8 cellular contexts compared by ENCODE assay signal in the genomic region with DNA sequence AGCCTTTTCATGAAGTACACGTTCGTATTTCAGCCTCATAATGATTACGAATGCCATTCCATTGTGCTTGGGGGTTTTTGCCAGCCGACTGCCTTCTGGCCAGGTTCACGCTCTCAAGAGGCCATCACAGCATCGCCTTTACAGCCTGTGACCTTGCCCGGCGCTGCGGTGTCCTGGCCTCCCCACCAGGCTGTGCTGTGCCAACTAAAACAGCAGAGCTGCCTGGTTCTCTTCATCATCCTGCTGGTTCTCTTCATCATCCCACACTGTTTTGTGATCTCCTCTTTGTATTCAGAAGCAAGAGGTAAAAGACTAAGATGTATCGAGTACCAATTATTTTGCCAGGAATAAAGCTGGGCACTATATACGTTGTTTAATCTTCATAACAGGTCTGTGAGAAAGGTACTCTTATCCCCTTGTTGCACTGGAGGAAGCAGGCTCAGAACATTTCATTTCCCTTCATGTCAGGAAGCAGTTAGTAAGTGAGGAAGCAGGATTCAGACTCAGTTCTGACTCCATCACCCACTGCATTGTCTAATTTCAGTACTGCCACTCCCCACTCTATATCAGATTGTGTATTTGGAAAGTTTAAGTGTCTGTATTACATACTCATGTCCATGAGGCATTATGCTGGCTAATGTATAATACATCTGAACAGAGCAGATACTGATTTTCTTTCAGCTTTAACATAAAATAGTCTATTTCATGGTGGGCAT.
A peak's percentile ranks its signal among the peaks of the same experiment; 100 is the strongest.
DNase-seq lines count a peak whose midpoint lies in the region; ATAC-seq and TF ChIP-seq lines count a peak whose summit lies in the region.

No MANE protein-coding gene starts in this region.

- no peaks in the 10 kb centered on the region for H3K9me3 ChIP-seq in Loucy (ENCODE audit: insufficient read depth, low read depth, low read length)
- no peaks in the 10 kb centered on the region for H3K9me3 ChIP-seq in right atrium auricular region

- H3K4me3 ChIP-seq in AG04449 (ENCODE audit: low read depth, low read length), result no peak overlapping the region
- H3K4me3 ChIP-seq in Loucy (ENCODE audit: low read length, poor library complexity, severe bottlenecking), result no peak overlapping the region
- no peak overlapping the region for H3K4me3 ChIP-seq in right atrium auricular region

- H3K4me3 Mint-ChIP-seq in activated T-helper 2 cell treated with anti-CD3 and anti-CD28 coated beads, Interferon-gamma antibody, Interleukin-2, Interleukin-4, amounts not matched to agents 10 μg/mL and 5 μg/mL and 100 μg/mL, durations not matched to agents 14 hours and 24 hours and 36 hours (ENCODE audit: low read depth), result no peak overlapping the region

- no peaks in the 10 kb centered on the region for H3K9me2 ChIP-seq in Loucy (replicated peaks; ENCODE audit: low read depth, low read length)

- H3K4me1 ChIP-seq in Loucy (ENCODE audit: insufficient read depth, low read length, poor library complexity, severe bottlenecking) (peaks cover 10% of the 10 kb centered on the region), right atrium auricular region (peaks cover 0 to 7% of the 10 kb centered on the region in 2 donors)

- H3K79me2 ChIP-seq in Loucy (ENCODE audit: insufficient read depth, low read length), result no peaks in the 10 kb centered on the region

- H3K36me3 Mint-ChIP-seq in activated T-helper 2 cell treated with anti-CD3 and anti-CD28 coated beads, Interferon-gamma antibody, Interleukin-2, Interleukin-4, amounts not matched to agents 10 μg/mL and 5 μg/mL and 100 μg/mL, durations not matched to agents 14 hours and 24 hours and 36 hours (ENCODE audit: low read depth), result no peaks in the 10 kb centered on the region

- H4K20me1 ChIP-seq in Loucy (ENCODE audit: insufficient read depth, low read length, poor library complexity, severe bottlenecking), result no peaks in the 10 kb centered on the region

- no peak for ATAC-seq in HG02610 (IDR thresholded peaks at IDR 0.05; ENCODE audit: unreplicated experiment)

- intact Hi-C loops in activated T-helper 2 cell treated with anti-CD3 and anti-CD28 coated beads, Interferon-gamma antibody, Interleukin-2, Interleukin-4, amounts not matched to agents 10 μg/mL and 5 μg/mL and 100 μg/mL, durations not matched to agents 14 hours and 24 hours and 36 hours (cut with micrococcal nuclease), result loop anchor here (2.0 to 10.0 kb wide), 3 partner anchors 27 to 361 kb away; no protein-coding TSS in a partner anchor

- no peak overlapping the region for H3K4me2 ChIP-seq in Loucy (ENCODE audit: low read depth, low read length, poor library complexity, severe bottlenecking)

- H3K27ac Mint-ChIP-seq in activated T-helper 2 cell treated with anti-CD3 and anti-CD28 coated beads, Interferon-gamma antibody, Interleukin-2, Interleukin-4, amounts not matched to agents 10 μg/mL and 5 μg/mL and 100 μg/mL, durations not matched to agents 14 hours and 24 hours and 36 hours, result peak overlapping the region; percentile 11

- H3K27me3 ChIP-seq in Loucy (ENCODE audit: insufficient read depth, low read length, poor library complexity, severe bottlenecking), result no peaks in the 10 kb centered on the region
- H3K27me3 ChIP-seq in right atrium auricular region, result no peaks in the 10 kb centered on the region

- DNase-seq in AG04449 (ENCODE audit: low read depth, low spot score) (no peak), right atrium auricular region (ENCODE audit: low spot score) (no peak), NCI-H2227 treated with DMSO at 0.1 percent for 48 hours (lab: John Stamatoyannopoulos, UW) (no peak), GM03348 (ENCODE audit: low spot score) (no peak)
- DNase-seq in activated T-helper 2 cell treated with anti-CD3 and anti-CD28 coated beads, Interferon-gamma antibody, Interleukin-2, Interleukin-4, amounts not matched to agents 10 μg/mL and 5 μg/mL and 100 μg/mL, durations not matched to agents 14 hours and 24 hours and 36 hours (ENCODE audit: low spot score), result no peak
- peak in 2 of 3 experiments; percentile 10 to 14 for DNase-seq in stimulated activated CD4-positive, alpha-beta T cell treated with anti-CD3 and anti-CD28 coated beads, TNF-alpha, amount 100 ng/mL, for 24 hours (ENCODE audit: low read depth in 3 of 3)

- TF ChIP-seq CTCF in AG04449 (IDR thresholded peaks at IDR 0.05; ENCODE audit: insufficient read depth, low read length, missing control alignments) (peak; percentile 12), Loucy (conservative IDR thresholded peaks at IDR 0.05; ENCODE audit: low read length) (peak; percentile 73), right atrium auricular region (IDR thresholded peaks at IDR 0.05) (peak in 1 of 2 donors; percentile 62)

- no peak overlapping the region for H3K9ac ChIP-seq in Loucy (ENCODE audit: low read depth, low read length, poor library complexity, severe bottlenecking)

- POLR2A ChIA-PET in AG04449 (lab: Yijun Ruan, JAX), result no interaction called here

- no peaks in the 10 kb centered on the region for H3F3A ChIP-seq in Loucy (ENCODE audit: low read depth)

- no peaks in the 10 kb centered on the region for H3K9me3 Mint-ChIP-seq in activated T-helper 2 cell treated with anti-CD3 and anti-CD28 coated beads, Interferon-gamma antibody, Interleukin-2, Interleukin-4, amounts not matched to agents 10 μg/mL and 5 μg/mL and 100 μg/mL, durations not matched to agents 14 hours and 24 hours and 36 hours

- H3K4me1 Mint-ChIP-seq in activated T-helper 2 cell treated with anti-CD3 and anti-CD28 coated beads, Interferon-gamma antibody, Interleukin-2, Interleukin-4, amounts not matched to agents 10 μg/mL and 5 μg/mL and 100 μg/mL, durations not matched to agents 14 hours and 24 hours and 36 hours (ENCODE audit: low read depth), result peaks cover 12% of the 10 kb centered on the region

- H3K27ac ChIP-seq in right atrium auricular region, result peak overlapping the region; percentile 35 to 53

- CTCF ChIA-PET in AG04449 (lab: Yijun Ruan, JAX), result interaction anchor here (0.8 to 1.7 kb wide), 6 partner anchors 10 to 360 kb away, joined by 3 to 7 read pairs (median 5); no protein-coding TSS in a partner anchor

- H2AFZ ChIP-seq in Loucy (ENCODE audit: low read length), result peak overlapping the region; percentile 74

- H3K27me3 Mint-ChIP-seq in activated T-helper 2 cell treated with anti-CD3 and anti-CD28 coated beads, Interferon-gamma antibody, Interleukin-2, Interleukin-4, amounts not matched to agents 10 μg/mL and 5 μg/mL and 100 μg/mL, durations not matched to agents 14 hours and 24 hours and 36 hours (ENCODE audit: low read depth), result no peaks in the 10 kb centered on the region

- H3K36me3 ChIP-seq in Loucy (ENCODE audit: insufficient read depth, low read length) (no peaks in the 10 kb centered on the region), right atrium auricular region (no peaks in the 10 kb centered on the region)

Comparison
In these comparisons a context has a peak if more than half of its experiments do, and no peak if none do; other contexts are left out.
1. DNase-seq: peak in stimulated activated CD4-positive, alpha-beta T cell treated with anti-CD3 and anti-CD28 coated beads, TNF-alpha, amount 100 ng/mL, for 24 hours (2 of 3); none in AG04449 (single experiment), activated T-helper 2 cell treated with anti-CD3 and anti-CD28 coated beads, Interferon-gamma antibody, Interleukin-2, Interleukin-4, amounts not matched to agents 10 μg/mL and 5 μg/mL and 100 μg/mL, durations not matched to agents 14 hours and 24 hours and 36 hours (single experiment), right atrium auricular region (single experiment), NCI-H2227 treated with DMSO at 0.1 percent for 48 hours (single experiment) and GM03348 (single experiment).